In the genomic region with DNA sequence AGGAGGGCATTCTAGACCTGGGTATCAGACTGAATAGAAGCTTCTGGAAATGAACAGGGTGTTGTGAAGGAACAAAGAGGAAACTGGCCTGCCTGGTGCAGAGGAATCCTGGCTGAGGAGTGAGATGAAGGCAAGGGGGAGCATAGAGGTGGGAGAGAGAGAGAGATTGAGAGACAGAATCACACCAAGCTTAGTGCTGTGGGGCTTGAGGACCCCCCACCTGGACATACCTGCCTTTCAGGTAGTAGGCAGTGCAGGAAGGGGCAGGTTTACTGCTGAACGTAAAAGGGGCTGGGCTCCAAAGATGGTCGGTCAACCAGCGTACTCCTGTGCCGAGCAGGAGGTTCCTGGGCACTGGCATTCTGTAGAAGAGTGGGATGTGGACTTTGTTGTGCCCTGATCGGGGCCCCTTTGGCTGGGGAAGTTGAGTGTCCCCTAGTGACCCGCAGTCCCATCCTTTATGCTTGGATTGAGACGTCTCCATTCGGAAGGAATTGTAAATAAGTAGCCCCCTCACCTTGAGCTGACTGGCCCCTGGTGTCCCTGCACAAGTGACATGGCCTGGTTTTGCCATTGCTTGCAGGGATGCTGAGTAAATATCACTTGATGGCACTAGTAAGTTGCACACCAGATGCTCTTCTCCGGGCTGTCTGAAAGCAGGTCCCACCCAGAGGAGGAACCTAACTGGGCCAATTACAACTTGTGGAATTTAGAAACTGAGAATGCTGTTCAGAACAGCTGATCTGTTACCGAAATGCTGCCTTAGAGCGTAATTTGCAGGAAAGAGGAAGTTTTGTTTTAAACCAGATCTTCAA, we compare ENCODE assay signal across 1 cellular context.
TF ChIP-seq lines count a peak whose summit lies in the region.

No MANE protein-coding gene starts in this region.

TF ChIP-seq in IMR-90, 13 proteins besides CTCF, POLR2A, EP300 and RAD21:
- no peak for TF ChIP-seq CEBPB (IDR thresholded peaks at IDR 0.05; ENCODE audit: low read depth, low read length)
- TF ChIP-seq MXI1 (IDR thresholded peaks at IDR 0.05; ENCODE audit: borderline replicate concordance, low read depth, low read length), result no peak
- TF ChIP-seq MAZ (IDR thresholded peaks at IDR 0.05; ENCODE audit: borderline replicate concordance, low read depth, low read length), result no peak
- no peak for TF ChIP-seq NFE2L2 (IDR thresholded peaks at IDR 0.05; ENCODE audit: low read depth, low read length)
- TF ChIP-seq FOS (IDR thresholded peaks at IDR 0.05; ENCODE audit: low read depth, low read length), result no peak
- TF ChIP-seq CHD1 (IDR thresholded peaks at IDR 0.05; ENCODE audit: low read depth, low read length), result no peak
